Comparison of ENCODE assay signal across 2 cellular contexts in genomic region chr2:96953611-96954489, GRCh38.
TF ChIP-seq lines count a peak whose summit lies in the region.

No MANE protein-coding gene starts in this region.

TF ChIP-seq in liver, 16 proteins besides CTCF, POLR2A, EP300 and RAD21 (continued from another document):
- TF ChIP-seq ZBTB33 (IDR thresholded peaks at IDR 0.05) (no peak), MAX (IDR thresholded peaks at IDR 0.05) (no peak), FOXA1 (IDR thresholded peaks at IDR 0.05) (no peak), RXRA (IDR thresholded peaks at IDR 0.05) (no peak), REST (IDR thresholded peaks at IDR 0.05) (no peak), ATF3 (IDR thresholded peaks at IDR 0.05) (no peak), HNF4G (IDR thresholded peaks at IDR 0.05) (no peak), JUND (IDR thresholded peaks at IDR 0.05) (no peak), HNF4A (conservative IDR thresholded peaks at IDR 0.05) (no peak), EGR1 (IDR thresholded peaks at IDR 0.05; ENCODE audit: low read depth in 2 of 2) (no peak), NR2F2 (IDR thresholded peaks at IDR 0.05) (no peak), SP1 (IDR thresholded peaks at IDR 0.05) (no peak), GABPA (IDR thresholded peaks at IDR 0.05 in 1 of 2, conservative IDR thresholded peaks at IDR 0.05 in 1 of 2) (no peak), TAF1 (conservative IDR thresholded peaks at IDR 0.05) (no peak), FOXA2 (IDR thresholded peaks at IDR 0.05) (no peak)

TF ChIP-seq in HepG2, 621 proteins besides CTCF, POLR2A, EP300 and RAD21 (continued from another document):
- TF ChIP-seq ZBTB49 (CRISPR knock-in tag; IDR thresholded peaks at IDR 0.05; ENCODE audit: borderline replicate concordance) (no peak), ISL2 (CRISPR knock-in tag; IDR thresholded peaks at IDR 0.05) (no peak), DPF2 (CRISPR knock-in tag; IDR thresholded peaks at IDR 0.05; ENCODE audit: borderline replicate concordance, low read depth) (no peak), TCF7L2 (IDR thresholded peaks at IDR 0.05; ENCODE audit: low read depth, low read length) (no peak), ZNF383 (CRISPR knock-in tag; IDR thresholded peaks at IDR 0.05; ENCODE audit: borderline replicate concordance) (no peak)
TF ChIP-seq in HepG2: peak in this region for 0.
